In genomic region chr4:153142700-153143438, GRCh38 we compare ENCODE assay signal across 8 cellular contexts.
DNase-seq lines count a peak whose midpoint lies in the region; ATAC-seq and TF ChIP-seq lines count a peak whose summit lies in the region.

No MANE protein-coding gene starts in this region.

- in situ Hi-C loops in G401 (cut with HindIII; ENCODE audit: low sequenced_read_pairs) = no loop called here

- ATAC-seq in activated naive CD8-positive, alpha-beta T cell treated with anti-CD3 and anti-CD28 coated beads, Interleukin-2, amount 10 ng/mL, durations not matched to agents 7 days and 5 days (ENCODE audit: low read depth) = peak; percentile 60
- ATAC-seq in HG03378 (IDR thresholded peaks at IDR 0.05; ENCODE audit: unreplicated experiment) (no peak), HG02588 (IDR thresholded peaks at IDR 0.05; ENCODE audit: unreplicated experiment) (no peak)

- H3K79me2 ChIP-seq in MM.1S (ENCODE audit: low read length) = no peaks in the 10 kb centered on the region

- no peak overlapping the region for H2AFZ ChIP-seq in MM.1S (ENCODE audit: low read length)

- H3K9me3 ChIP-seq in MM.1S (replicated peaks; ENCODE audit: insufficient read depth, low read length) = no peaks in the 10 kb centered on the region

- POLR2A ChIA-PET in activated naive CD8-positive, alpha-beta T cell treated with anti-CD3 and anti-CD28 coated beads, Interleukin-2, amount 10 ng/mL, durations not matched to agents 7 days and 5 days (lab: Charles Lee) = interaction anchor here (0.8 to 1.0 kb wide), 2 partner anchors 10 to 16 kb away, joined by 3 read pairs; no protein-coding TSS in a partner anchor

- no peaks in the 10 kb centered on the region for H3K9me3 Mint-ChIP-seq in activated naive CD8-positive, alpha-beta T cell treated with anti-CD3 and anti-CD28 coated beads, Interleukin-2, amount 10 ng/mL, durations not matched to agents 7 days and 5 days
- peaks cover 5% of the 10 kb centered on the region for H3K9me3 Mint-ChIP-seq in glutamatergic neuron (ENCODE audit: unreplicated experiment)
- H3K9me3 Mint-ChIP-seq in progenitor cell of endocrine pancreas (ENCODE audit: low read depth) = no peaks in the 10 kb centered on the region

- H3K36me3 Mint-ChIP-seq in activated naive CD8-positive, alpha-beta T cell treated with anti-CD3 and anti-CD28 coated beads, Interleukin-2, amount 10 ng/mL, durations not matched to agents 7 days and 5 days = no peaks in the 10 kb centered on the region
- H3K36me3 Mint-ChIP-seq in glutamatergic neuron (ENCODE audit: unreplicated experiment) (no peaks in the 10 kb centered on the region), progenitor cell of endocrine pancreas (ENCODE audit: insufficient read depth) (no peaks in the 10 kb centered on the region)

- H4K20me1 ChIP-seq in MM.1S (ENCODE audit: insufficient read depth, low read length) = no peaks in the 10 kb centered on the region

- H3K4me3 ChIP-seq in MM.1S (ENCODE audit: low read length) = no peak overlapping the region

- no peak overlapping the region for H3K27ac ChIP-seq in MM.1S (ENCODE audit: low read length)

- TF ChIP-seq CTCF in MM.1S (IDR thresholded peaks at IDR 0.05; ENCODE audit: low read length) (peak; percentile 60), glutamatergic neuron (IDR thresholded peaks at IDR 0.05; ENCODE audit: partially characterized antibody, unreplicated experiment) (peak; percentile 73), progenitor cell of endocrine pancreas (IDR thresholded peaks at IDR 0.05; ENCODE audit: unreplicated experiment) (peak; percentile 89)

- H3K27me3 ChIP-seq in MM.1S (replicated peaks; ENCODE audit: insufficient read depth, low read length) = no peaks in the 10 kb centered on the region

- H3K9me2 ChIP-seq in MM.1S (replicated peaks; ENCODE audit: insufficient read depth, low read length) = no peaks in the 10 kb centered on the region

- H3K9ac ChIP-seq in MM.1S (ENCODE audit: low read length) = no peak overlapping the region

- peak; percentile 88 for DNase-seq in G401 (ENCODE audit: low spot score)
- peak; percentile 41 for DNase-seq in MM.1S
- peak; percentile 84 for DNase-seq in RKO (ENCODE audit: low spot score)
- DNase-seq in activated naive CD8-positive, alpha-beta T cell treated with anti-CD3 and anti-CD28 coated beads, Interleukin-2, amount 10 ng/mL, durations not matched to agents 7 days and 5 days = peak; percentile 43
- DNase-seq in glutamatergic neuron = peak; percentile 72
- peak; percentile 27 for DNase-seq in progenitor cell of endocrine pancreas (ENCODE audit: low spot score, unreplicated experiment)

- no peaks in the 10 kb centered on the region for H3K4me1 Mint-ChIP-seq in activated naive CD8-positive, alpha-beta T cell treated with anti-CD3 and anti-CD28 coated beads, Interleukin-2, amount 10 ng/mL, durations not matched to agents 7 days and 5 days
- peaks cover 37% of the 10 kb centered on the region for H3K4me1 Mint-ChIP-seq in glutamatergic neuron (ENCODE audit: low read depth, unreplicated experiment)
- peaks cover 9% of the 10 kb centered on the region for H3K4me1 Mint-ChIP-seq in progenitor cell of endocrine pancreas (ENCODE audit: low read depth)

- H3K27me3 Mint-ChIP-seq in activated naive CD8-positive, alpha-beta T cell treated with anti-CD3 and anti-CD28 coated beads, Interleukin-2, amount 10 ng/mL, durations not matched to agents 7 days and 5 days = peaks cover 20% of the 10 kb centered on the region
- H3K27me3 Mint-ChIP-seq in glutamatergic neuron (ENCODE audit: unreplicated experiment) (peaks cover 4% of the 10 kb centered on the region), progenitor cell of endocrine pancreas (peaks cover 3% of the 10 kb centered on the region)

- H3K4me2 ChIP-seq in MM.1S (ENCODE audit: low read depth, low read length) = no peak overlapping the region

- H3F3A ChIP-seq in MM.1S (ENCODE audit: insufficient read depth, low read length) = no peaks in the 10 kb centered on the region

- H3K36me3 ChIP-seq in MM.1S (replicated peaks; ENCODE audit: insufficient read depth, low read length) = no peaks in the 10 kb centered on the region

- no peak overlapping the region for H3K27ac Mint-ChIP-seq in activated naive CD8-positive, alpha-beta T cell treated with anti-CD3 and anti-CD28 coated beads, Interleukin-2, amount 10 ng/mL, durations not matched to agents 7 days and 5 days
- H3K27ac Mint-ChIP-seq in glutamatergic neuron (ENCODE audit: unreplicated experiment) (peak overlapping the region; percentile 97), progenitor cell of endocrine pancreas (no peak overlapping the region)

- H3K4me1 ChIP-seq in MM.1S (ENCODE audit: low read length) = no peaks in the 10 kb centered on the region

- H3K4me3 Mint-ChIP-seq in activated naive CD8-positive, alpha-beta T cell treated with anti-CD3 and anti-CD28 coated beads, Interleukin-2, amount 10 ng/mL, durations not matched to agents 7 days and 5 days = no peak overlapping the region
- H3K4me3 Mint-ChIP-seq in glutamatergic neuron (ENCODE audit: unreplicated experiment) = no peak overlapping the region
- no peak overlapping the region for H3K4me3 Mint-ChIP-seq in progenitor cell of endocrine pancreas (ENCODE audit: low read depth)

Comparison
In these comparisons a context has a peak if more than half of its experiments do, and no peak if none do; other contexts are left out.
1. DNase-seq: peak in every context shown above with its lines; median percentile 88 in G401; 84 in RKO; 72 in glutamatergic neuron; 43 in activated naive CD8-positive, alpha-beta T cell treated with anti-CD3 and anti-CD28 coated beads, Interleukin-2, amount 10 ng/mL, durations not matched to agents 7 days and 5 days; 41 in MM.1S; 27 in progenitor cell of endocrine pancreas.